28 cellular contexts compared by ENCODE assay signal in the genomic region with DNA sequence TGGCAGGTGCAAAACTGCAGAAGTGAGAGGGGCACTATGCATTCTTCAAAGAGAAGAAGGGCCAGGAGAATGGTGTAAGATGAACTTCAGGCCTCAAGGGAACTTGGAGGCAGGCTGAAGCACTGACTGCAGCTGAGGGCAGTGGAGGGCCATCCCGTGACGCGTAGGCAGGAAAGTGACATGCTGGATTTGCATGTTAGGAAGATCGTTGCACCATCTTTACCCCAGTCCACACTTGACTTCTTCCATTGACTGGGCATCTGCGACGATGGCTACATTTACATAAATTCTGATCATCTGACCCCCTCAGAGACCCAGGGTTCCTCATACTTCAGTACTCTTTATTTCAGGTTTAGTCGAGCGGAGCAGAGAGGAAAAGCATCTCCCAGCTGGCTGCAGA.
"Had no signal": no experiment of that assay in that cellular context is flagged by ENCODE, and none has a peak within 500 bp of the region (broad histone marks: within the 10 kb centered on the region; RNA-seq: fewer than 3 reads in every experiment).

No MANE protein-coding gene starts in this region.

- H3K4me1 ChIP-seq: esophagus muscularis mucosa, foreskin keratinocyte, gastrocnemius medialis, heart left ventricle had no signal

- H3K9me3 ChIP-seq: esophagus muscularis mucosa, gastrocnemius medialis, heart left ventricle had no signal

- H3K27me3 ChIP-seq: brain microvascular endothelial cell, dorsolateral prefrontal cortex, esophagus muscularis mucosa, foreskin keratinocyte, gastrocnemius medialis, heart left ventricle had no signal

- H3K36me3 ChIP-seq: brain microvascular endothelial cell, esophagus muscularis mucosa, gastrocnemius medialis, heart left ventricle had no signal

- ATAC-seq: activated CD4-positive, alpha-beta T cell treated with anti-CD3 and anti-CD28 coated beads for 36 hours; activated CD8-positive, alpha-beta memory T cell treated with anti-CD3 and anti-CD28 coated beads, Interleukin-2, amount 10 ng/mL, durations not matched to agents 7 days and 5 days; activated CD8-positive, alpha-beta T cell treated with anti-CD3 and anti-CD28 coated beads, Interleukin-2, amount 10 ng/mL, durations not matched to agents 7 days and 5 days; activated naive CD4-positive, alpha-beta T cell treated with anti-CD3 and anti-CD28 coated beads, Interleukin-2, amount 50 U/mL, for 72 hours; foreskin keratinocyte; gastrocnemius medialis; heart left ventricle had no signal

- DNase-seq: activated CD4-positive, alpha-beta memory T cell treated with anti-CD3 and anti-CD28 coated beads for 36 hours; activated CD4-positive, alpha-beta T cell treated with anti-CD3 and anti-CD28 coated beads for 36 hours; activated CD4-positive, alpha-beta T cell treated with anti-CD3 and anti-CD28 coated beads, Interleukin-2, amount 10 ng/mL, durations not matched to agents 24 days and 14 days; activated CD4-positive, CD25-positive, alpha-beta regulatory T cell; activated CD4-positive, CD25-positive, alpha-beta regulatory T cell treated with anti-CD3 and anti-CD28 coated beads, Interleukin-2, amount 50 U/mL, for 72 hours; activated CD8-positive, alpha-beta memory T cell treated with anti-CD3 and anti-CD28 coated beads, Interleukin-2, amount 10 ng/mL, durations not matched to agents 7 days and 5 days; activated CD8-positive, alpha-beta memory T cell treated with anti-CD3 and anti-CD28 coated beads, Interleukin-2, amount 50 U/mL, for 4 hours; activated CD8-positive, alpha-beta T cell treated with anti-CD3 and anti-CD28 coated beads, Interleukin-2, amount 10 ng/mL, durations not matched to agents 7 days and 5 days; activated gamma-delta T cell; activated naive CD4-positive, alpha-beta T cell; activated naive CD4-positive, alpha-beta T cell treated with anti-CD3 and anti-CD28 coated beads, Interleukin-2, amount 10 ng/mL, durations not matched to agents 7 days and 5 days; activated naive CD8-positive, alpha-beta T cell treated with anti-CD3 and anti-CD28 coated beads, Interleukin-2, amount 10 ng/mL, durations not matched to agents 7 days and 5 days; activated T-cell treated with anti-CD3 and anti-CD28 coated beads, Interleukin-2, amount 50 U/mL, for 1 hour; activated T-cell treated with anti-CD3 and anti-CD28 coated beads, Interleukin-2, amount 50 U/mL, for 48 hours; amniotic stem cell; anterior cingulate cortex; brain microvascular endothelial cell; dorsolateral prefrontal cortex; effector memory CD4-positive, alpha-beta T cell; erythroblast; foreskin keratinocyte; gastrocnemius medialis; glutamatergic neuron; heart left ventricle; T-helper 2 cell had no signal

- H3K27ac ChIP-seq: brain microvascular endothelial cell, coronary artery, dorsolateral prefrontal cortex, esophagus muscularis mucosa, foreskin keratinocyte, gastrocnemius medialis, heart left ventricle had no signal

- H3K4me3 ChIP-seq: coronary artery, dorsolateral prefrontal cortex, esophagus muscularis mucosa, gastrocnemius medialis, heart left ventricle had no signal
